Comparison of ENCODE assay signal across 8 cellular contexts in the genomic region with DNA sequence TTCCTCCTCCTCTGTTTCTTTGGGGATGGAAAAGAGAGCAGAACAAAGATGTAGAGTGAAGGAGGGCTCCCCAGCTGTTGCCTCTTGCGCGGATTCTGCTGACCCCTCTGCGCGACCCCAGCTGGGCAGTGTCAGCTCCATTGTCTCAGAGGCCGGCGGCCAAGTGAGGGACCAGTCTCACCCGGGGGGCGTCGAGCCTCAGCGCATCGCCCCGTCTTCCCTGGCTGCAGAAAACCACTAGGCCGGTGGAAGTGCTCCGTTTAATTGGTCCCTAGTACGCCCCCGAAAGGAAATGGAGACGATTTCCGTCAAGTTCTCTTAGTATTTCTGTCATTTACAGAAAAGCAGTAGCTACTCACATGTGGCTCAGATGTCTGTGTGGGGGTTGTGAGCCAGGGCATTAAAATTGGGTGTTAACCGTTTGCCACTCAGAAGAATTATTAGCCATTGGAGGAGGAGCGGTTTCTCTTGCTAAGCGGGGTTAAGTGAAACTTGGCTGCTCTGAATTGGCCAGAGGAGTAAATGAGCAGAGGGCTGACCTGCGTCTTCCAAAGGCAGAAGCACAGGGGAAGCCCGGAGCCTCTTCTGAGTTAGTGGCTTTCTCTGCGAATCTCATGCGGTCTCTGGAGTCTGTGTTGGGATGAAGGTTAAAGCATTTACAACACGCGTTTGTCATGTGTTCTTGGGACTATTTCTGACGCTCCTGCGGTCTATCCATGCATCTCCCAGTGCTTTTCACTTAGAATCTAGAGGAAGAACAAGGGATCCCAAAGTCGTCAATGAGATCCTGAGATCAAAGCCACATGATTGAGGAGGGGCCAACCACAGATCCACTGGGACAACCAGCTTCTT.
DNase-seq lines count a peak whose midpoint lies in the region; ATAC-seq and TF ChIP-seq lines count a peak whose summit lies in the region.

No MANE protein-coding gene starts in this region.

- 6% methylated on average over 30 of the region's 30 CpGs for WGBS in urinary bladder

- H3K4me1 ChIP-seq in cardiac muscle cell (ENCODE audit: low read depth) (no peaks in the 10 kb centered on the region), left lung (peaks cover 0 to 15% of the 10 kb centered on the region in 2 donors), urinary bladder (ENCODE audit: insufficient read depth) (peaks cover 1% of the 10 kb centered on the region), BE2C (no peaks in the 10 kb centered on the region)

- intact Hi-C loops in Right ventricle myocardium superior (cut with DNase I) (no loop called here), left lung (cut with DNase I) (no loop called here)

- H3K4me3 ChIP-seq in cardiac muscle cell = peak overlapping the region; percentile 45
- peak overlapping the region; percentile 45 for H3K4me3 ChIP-seq in astrocyte of the spinal cord (ENCODE audit: low read depth, low read length)
- H3K4me3 ChIP-seq in left lung = peak overlapping the region; percentile 38 to 40
- H3K4me3 ChIP-seq in urinary bladder (ENCODE audit: low read depth, low read length) = peak overlapping the region; percentile 11
- no peak overlapping the region for H3K4me3 ChIP-seq in BE2C (ENCODE audit: low read depth, low read length)

- DNase-seq in cardiac muscle cell (ENCODE audit: low read depth in 1 of 2, low spot score in 1 of 2) (peak; percentile 3 to 23), Right ventricle myocardium superior (no peak), astrocyte of the spinal cord (ENCODE audit: low read depth, low spot score) (peak; percentile 23), left lung (no peak), NCI-H446 (lab: John Stamatoyannopoulos, UW) (no peak), NCI-H1092 (lab: John Stamatoyannopoulos, UW) (no peak), BE2C (no peak)

- H3K27ac ChIP-seq in cardiac muscle cell (no peak overlapping the region), left lung (no peak overlapping the region), urinary bladder (ENCODE audit: low read depth) (no peak overlapping the region)

- H3K9me3 ChIP-seq in cardiac muscle cell (ENCODE audit: low read depth) (no peaks in the 10 kb centered on the region), left lung (no peaks in the 10 kb centered on the region), BE2C (no peaks in the 10 kb centered on the region)

- ATAC-seq in Right ventricle myocardium superior (ENCODE audit: poor library complexity) = no peak
- peak; percentile 58 for ATAC-seq in left lung

- H3K27me3 ChIP-seq in cardiac muscle cell (peaks cover 80% of the 10 kb centered on the region), left lung (peaks cover 5 to 49% of the 10 kb centered on the region in 2 donors), BE2C (peaks cover 66% of the 10 kb centered on the region)

- no peak for TF ChIP-seq CTCF in cardiac muscle cell (IDR thresholded peaks at IDR 0.05; ENCODE audit: low read depth, low read length)
- no peak for TF ChIP-seq CTCF in astrocyte of the spinal cord (IDR thresholded peaks at IDR 0.05; ENCODE audit: low read depth, low read length)
- no peak for TF ChIP-seq CTCF in left lung (IDR thresholded peaks at IDR 0.05)
- no peak for TF ChIP-seq CTCF in BE2C (IDR thresholded peaks at IDR 0.05; ENCODE audit: low read depth, low read length)

- in situ Hi-C loops in astrocyte of the spinal cord (cut with HindIII; ENCODE audit: low sequenced_read_pairs) = no loop called here

- no peaks in the 10 kb centered on the region for H3K36me3 ChIP-seq in cardiac muscle cell
- H3K36me3 ChIP-seq in left lung = no peaks in the 10 kb centered on the region
- H3K36me3 ChIP-seq in urinary bladder (ENCODE audit: insufficient read depth) = no peaks in the 10 kb centered on the region
- no peaks in the 10 kb centered on the region for H3K36me3 ChIP-seq in BE2C

Comparison
In these comparisons a context has a peak if more than half of its experiments do, and no peak if none do; other contexts are left out.
1. DNase-seq: peak in cardiac muscle cell (2 of 2) and astrocyte of the spinal cord (single experiment); none in Right ventricle myocardium superior (single experiment), left lung (0 of 2), NCI-H446 (0 of 2), NCI-H1092 (single experiment) and BE2C (single experiment).